Comparison of ENCODE assay signal across 10 cellular contexts in genomic region chr17:3960764-3961163, GRCh38. TPM values are rescaled to one million over a fixed set of nuclear protein-coding genes. Genes with fewer than 3 reads are reported as not detected.
A peak's percentile ranks its signal among the peaks of the same experiment; 100 is the strongest.
DNase-seq lines count a peak whose midpoint lies in the region; ATAC-seq and TF ChIP-seq lines count a peak whose summit lies in the region.
"Had no signal": no experiment of that assay in that cellular context is flagged by ENCODE, and none has a peak within 500 bp of the region (broad histone marks: within the 10 kb centered on the region; RNA-seq: fewer than 3 reads in every experiment).

No MANE protein-coding gene starts in this region.

- WGBS in gastroesophageal sphincter (ENCODE audit: low coverage in 1 of 2), 2 donors = 56 to 58% methylated on average over 8 to 12 of the region's 14 CpGs
- WGBS in thymus = 68% methylated on average over 14 of the region's 14 CpGs

- ATAC-seq in activated T-cell treated with anti-CD3 and anti-CD28 coated beads, Interleukin-2, amount 50 U/mL, for 4 hours = no peak
- ATAC-seq in gastroesophageal sphincter (no peak), HG03342 (IDR thresholded peaks at IDR 0.05; ENCODE audit: unreplicated experiment) (no peak)

- peaks cover 67% of the 10 kb centered on the region for H3K4me1 Mint-ChIP-seq in activated T-cell treated with anti-CD3 and anti-CD28 coated beads, Interleukin-2, amount 50 U/mL, for 4 hours (ENCODE audit: low read depth)

- no peak for TF ChIP-seq POLR2A in gastroesophageal sphincter (IDR thresholded peaks at IDR 0.05)

- H3K36me3 ChIP-seq in gastroesophageal sphincter = no peaks in the 10 kb centered on the region
- H3K36me3 ChIP-seq in thymus (ENCODE audit: control insufficient read depth, insufficient read depth) = peaks cover 52% of the 10 kb centered on the region
- H3K36me3 ChIP-seq: thoracic aorta had no signal

- H3K27ac ChIP-seq in gastroesophageal sphincter (peak overlapping the region in 3 of 4 donors; percentile 26 to 47 (median 43)), thymus (ENCODE audit: low read depth) (no peak overlapping the region)

- H3K4me3 ChIP-seq in gastroesophageal sphincter (peak overlapping the region in 1 of 2 donors; percentile 14), thymus (ENCODE audit: low read length) (peak overlapping the region; percentile 94)
- H3K4me3 ChIP-seq: thoracic aorta had no signal

- H3K36me3 Mint-ChIP-seq in activated T-cell treated with anti-CD3 and anti-CD28 coated beads, Interleukin-2, amount 50 U/mL, for 4 hours (ENCODE audit: insufficient read depth) = peaks cover 6% of the 10 kb centered on the region

- no peak for TF ChIP-seq EP300 in gastroesophageal sphincter (IDR thresholded peaks at IDR 0.05)

- no peaks in the 10 kb centered on the region for H3K9me3 Mint-ChIP-seq in activated T-cell treated with anti-CD3 and anti-CD28 coated beads, Interleukin-2, amount 50 U/mL, for 4 hours

- no peak for DNase-seq in activated T-cell treated with anti-CD3 and anti-CD28 coated beads, Interleukin-2, amount 50 U/mL, for 4 hours
- no peak for DNase-seq in activated T-cell treated with anti-CD3 and anti-CD28 coated beads for 4 hours
- peak; percentile 56 for DNase-seq in SK-MEL-5 (ENCODE audit: low read depth, low spot score)
- DNase-seq in NCI-H526 treated with DMSO at 0.1 percent for 48 hours (lab: John Stamatoyannopoulos, UW) = no peak
- DNase-seq in OCI-M1 (lab: John Stamatoyannopoulos, UW) = no peak
- DNase-seq: SW 1271 had no signal

- H3K4me1 ChIP-seq in gastroesophageal sphincter (peaks cover 0 to 71% (median 6%) of the 10 kb centered on the region in 3 donors), thymus (ENCODE audit: control insufficient read depth, insufficient read depth, low read length) (peaks cover 35% of the 10 kb centered on the region)

- in situ Hi-C loops in SK-MEL-5 (cut with HindIII; ENCODE audit: low pct_unique_long_range_greater_than_20kb, low sequenced_read_pairs) = no loop called here

- H3K9me3 ChIP-seq in gastroesophageal sphincter (no peaks in the 10 kb centered on the region), thymus (ENCODE audit: control insufficient read depth) (no peaks in the 10 kb centered on the region)
- H3K9me3 ChIP-seq: thoracic aorta had no signal

- H3K27me3 Mint-ChIP-seq in activated T-cell treated with anti-CD3 and anti-CD28 coated beads, Interleukin-2, amount 50 U/mL, for 4 hours (ENCODE audit: low read depth) = no peaks in the 10 kb centered on the region

- no peak for TF ChIP-seq CTCF in gastroesophageal sphincter (IDR thresholded peaks at IDR 0.05)

- peak overlapping the region; percentile 31 for H3K4me3 Mint-ChIP-seq in activated T-cell treated with anti-CD3 and anti-CD28 coated beads, Interleukin-2, amount 50 U/mL, for 4 hours

- H3K27me3 ChIP-seq in gastroesophageal sphincter = peaks cover 47% of the 10 kb centered on the region
- no peaks in the 10 kb centered on the region for H3K27me3 ChIP-seq in thymus (ENCODE audit: control insufficient read depth, insufficient read depth)

RNA-seq across cellular contexts. Expression of gene ATP2A3, which starts 3.5 kb away (rescaled TPM):
- total RNA-seq in activated T-cell treated with anti-CD3 and anti-CD28 coated beads, Interleukin-2, amount 50 U/mL, for 4 hours = 10 to 100 TPM; 55.8 to 68.8 (median 63.6) TPM
- total RNA-seq in SK-MEL-5 (2014; rRNA removed; shearing (Covaris generic)) = 0.75 and 1.1 TPM in 2 replicates
- polyA plus RNA-seq in SK-MEL-5 (2015; cell fraction: cytosol; rRNA removed) = 6.5 and 10.1 TPM in 2 replicates
- polyA plus RNA-seq in SK-MEL-5 (2015; cell fraction: nucleus; rRNA removed) = 8.3 and 15.2 TPM in 2 replicates
- total RNA-seq in gastroesophageal sphincter = 10 to 100 TPM in 3 of 4 donors, 1 to 10 TPM in 1; 5.9 to 35.9 (median 18.1) TPM
- polyA plus RNA-seq in thymus = 116 TPM

RNA-seq across cellular contexts. Expression of gene P2RX1, which starts 44.5 kb away (rescaled TPM):
- under 1 TPM; 0.13 to 0.52 (median 0.21) TPM for total RNA-seq in activated T-cell treated with anti-CD3 and anti-CD28 coated beads, Interleukin-2, amount 50 U/mL, for 4 hours
- total RNA-seq in SK-MEL-5 (2014; rRNA removed; shearing (Covaris generic)) = not detected in 2 replicates
- not detected in 2 replicates for polyA plus RNA-seq in SK-MEL-5 (2015; cell fraction: cytosol; rRNA removed)
- polyA plus RNA-seq in SK-MEL-5 (2015; cell fraction: nucleus; rRNA removed) = not detected in 2 replicates
- total RNA-seq in gastroesophageal sphincter = 10 to 100 TPM in 1 of 4 donors, 1 to 10 TPM in 3; 1.6 to 11.6 (median 3.2) TPM
- 6.0 TPM for polyA plus RNA-seq in thymus
